ENCODE assay signal across 28 cellular contexts in genomic region chr20:61846074-61846473, GRCh38.
"Had no signal": no experiment of that assay in that cellular context is flagged by ENCODE, and none has a peak within 500 bp of the region (broad histone marks: within the 10 kb centered on the region; RNA-seq: fewer than 3 reads in every experiment).

No MANE protein-coding gene starts in this region.

- H3K4me3 Mint-ChIP-seq: central memory CD8-positive, alpha-beta T cell; effector memory CD8-positive, alpha-beta T cell; immature natural killer cell; naive thymus-derived CD8-positive, alpha-beta T cell; nephron progenitor cell; stimulated activated naive CD8-positive, alpha-beta T cell treated with anti-CD3 and anti-CD28 coated beads, Interleukin-15, amount 100 ng/mL, for 72 hours had no signal

- H3K9ac ChIP-seq: parathyroid adenoma had no signal

- H3K36me3 Mint-ChIP-seq: immature natural killer cell; naive thymus-derived CD8-positive, alpha-beta T cell had no signal

- H3K27me3 Mint-ChIP-seq: stimulated activated naive CD8-positive, alpha-beta T cell treated with anti-CD3 and anti-CD28 coated beads, Interleukin-15, amount 100 ng/mL, for 72 hours had no signal

- ATAC-seq: effector memory CD8-positive, alpha-beta T cell; naive thymus-derived CD8-positive, alpha-beta T cell; stimulated activated naive CD8-positive, alpha-beta T cell treated with anti-CD3 and anti-CD28 coated beads, Interleukin-15, amount 100 ng/mL, for 72 hours; upper lobe of right lung had no signal

- H3K4me1 ChIP-seq: parathyroid adenoma, prostate gland, right atrium auricular region, transverse colon, upper lobe of right lung, uterus had no signal

- H3K27ac ChIP-seq: coronary artery, neutrophil, parathyroid adenoma, prostate gland, right atrium auricular region, skin epidermis, suprapubic skin, transverse colon, upper lobe of right lung, uterus had no signal

- H3K9me3 ChIP-seq: neutrophil, prostate gland, right atrium auricular region, suprapubic skin, transverse colon, upper lobe of right lung, uterus had no signal

- FAIRE-seq: endometrium, frontal cortex had no signal

- H3K4me1 Mint-ChIP-seq: central memory CD8-positive, alpha-beta T cell; immature natural killer cell; naive thymus-derived CD8-positive, alpha-beta T cell; stimulated activated naive CD8-positive, alpha-beta T cell treated with anti-CD3 and anti-CD28 coated beads, Interleukin-15, amount 100 ng/mL, for 72 hours had no signal

- H3K9me3 Mint-ChIP-seq: central memory CD8-positive, alpha-beta T cell; stimulated activated naive CD8-positive, alpha-beta T cell treated with anti-CD3 and anti-CD28 coated beads, Interleukin-15, amount 100 ng/mL, for 72 hours had no signal

- H3K27me3 ChIP-seq: neutrophil, uterus had no signal

- H3K27ac Mint-ChIP-seq: effector memory CD8-positive, alpha-beta T cell; immature natural killer cell; naive thymus-derived CD8-positive, alpha-beta T cell; nephron progenitor cell; stimulated activated naive CD8-positive, alpha-beta T cell treated with anti-CD3 and anti-CD28 coated beads, Interleukin-15, amount 100 ng/mL, for 72 hours had no signal

- DNase-seq: dermis blood vessel endothelial cell; effector memory CD8-positive, alpha-beta T cell; erythroblast; hypothalamus; immature natural killer cell; islet precursor cell; mammary epithelial cell; mesendoderm; midbrain; naive thymus-derived CD8-positive, alpha-beta T cell; nephron progenitor cell; stimulated activated CD4-positive, alpha-beta T cell treated with anti-CD3 and anti-CD28 coated beads, Interleukin-15, amount 100 ng/mL, for 24 hours; stimulated activated CD4-positive, alpha-beta T cell treated with anti-CD3 and anti-CD28 coated beads, Interleukin-2, amount 100 ng/mL, for 48 hours; stimulated activated naive CD4-positive, alpha-beta T cell; stimulated activated naive CD8-positive, alpha-beta T cell treated with anti-CD3 and anti-CD28 coated beads, Interleukin-15, amount 100 ng/mL, for 72 hours; transverse colon; upper lobe of right lung; uterus had no signal

- H3K4me3 ChIP-seq: coronary artery, prostate gland, right atrium auricular region, skin epidermis, suprapubic skin, transverse colon, upper lobe of right lung, uterus had no signal

- H3K36me3 ChIP-seq: neutrophil, prostate gland, right atrium auricular region, suprapubic skin, transverse colon, upper lobe of right lung, uterus had no signal
